In the genomic region with DNA sequence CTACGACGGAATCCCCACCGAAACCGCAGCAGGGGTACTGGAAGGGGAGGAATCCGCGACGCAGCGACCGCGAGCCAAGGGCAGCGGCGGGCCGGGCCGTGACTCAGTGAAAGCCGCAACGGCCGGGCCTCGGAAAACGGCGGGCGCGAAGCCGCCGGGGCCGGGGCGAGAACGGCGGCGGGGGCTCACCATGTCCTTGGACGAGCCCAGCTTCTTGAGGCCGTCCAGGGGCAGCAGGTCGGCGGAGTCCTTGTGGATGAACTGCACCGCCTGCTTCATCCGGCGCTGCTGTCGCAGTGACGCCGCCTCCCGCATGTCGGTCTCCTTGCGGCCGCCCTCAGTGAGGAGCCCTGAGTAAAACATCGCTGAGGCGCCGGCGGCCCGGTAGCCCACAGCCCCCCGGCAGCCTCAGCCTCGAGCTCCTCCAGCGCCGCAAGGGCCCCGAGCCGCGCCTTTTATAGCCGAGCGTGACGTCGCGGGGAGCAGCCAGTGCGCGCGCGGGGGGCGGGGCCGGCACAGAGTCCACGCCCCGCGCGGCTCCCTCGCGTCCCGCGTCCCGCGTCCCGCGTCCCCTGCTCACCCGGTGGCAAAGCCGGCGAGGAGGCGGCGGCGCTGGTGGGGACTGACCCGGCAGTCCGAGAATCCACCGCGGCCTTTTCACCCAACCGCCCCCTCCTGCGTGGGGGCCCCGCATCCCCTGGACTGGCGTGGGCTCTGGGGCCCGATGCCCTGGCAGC, we compare ENCODE assay signal across 1 cellular context.
A peak's percentile ranks its signal among the peaks of the same experiment; 100 is the strongest.
TF ChIP-seq lines count a peak whose summit lies in the region.

A gene (minus strand): TSS at position 429 of the 737 bp plus-strand sequence. CDS start 66 bp downstream, at position 363.

TF ChIP-seq in K562, 482 proteins besides CTCF, POLR2A, EP300 and RAD21 (continued from another document and continues in another):
- TF ChIP-seq, protein P1, sequence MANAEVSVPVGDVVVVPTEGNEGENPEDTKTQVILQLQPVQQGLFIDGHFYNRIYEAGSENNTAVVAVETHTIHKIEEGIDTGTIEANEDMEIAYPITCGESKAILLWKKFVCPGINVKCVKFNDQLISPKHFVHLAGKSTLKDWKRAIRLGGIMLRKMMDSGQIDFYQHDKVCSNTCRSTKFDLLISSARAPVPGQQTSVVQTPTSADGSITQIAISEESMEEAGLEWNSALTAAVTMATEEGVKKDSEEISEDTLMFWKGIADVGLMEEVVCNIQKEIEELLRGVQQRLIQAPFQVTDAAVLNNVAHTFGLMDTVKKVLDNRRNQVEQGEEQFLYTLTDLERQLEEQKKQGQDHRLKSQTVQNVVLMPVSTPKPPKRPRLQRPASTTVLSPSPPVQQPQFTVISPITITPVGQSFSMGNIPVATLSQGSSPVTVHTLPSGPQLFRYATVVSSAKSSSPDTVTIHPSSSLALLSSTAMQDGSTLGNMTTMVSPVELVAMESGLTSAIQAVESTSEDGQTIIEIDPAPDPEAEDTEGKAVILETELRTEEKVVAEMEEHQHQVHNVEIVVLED (CRISPR knock-in tag; IDR thresholded peaks at IDR 0.05), result peak; percentile 41; the same call in 1 of the 2 replicates
- TF ChIP-seq RBBP5 (IDR thresholded peaks at IDR 0.05; ENCODE audit: borderline replicate concordance, insufficient read depth, low read length, poor library complexity, severe bottlenecking), result peak; percentile 75
- TF ChIP-seq MBD2 (IDR thresholded peaks at IDR 0.05; ENCODE audit: borderline replicate concordance, low read depth), result no peak
- TF ChIP-seq MAZ (CRISPR knock-in tag; conservative IDR thresholded peaks at IDR 0.05 in 1 of 2, IDR thresholded peaks at IDR 0.05 in 1 of 2), result peak in 1 of 2 experiments; percentile 78; a peak in 2 of 4 replicates
- peak; percentile 19; the same call in 1 of the 2 replicates for TF ChIP-seq ZNF263 (CRISPR knock-in tag; IDR thresholded peaks at IDR 0.05; ENCODE audit: borderline replicate concordance)
- TF ChIP-seq, protein P2, sequence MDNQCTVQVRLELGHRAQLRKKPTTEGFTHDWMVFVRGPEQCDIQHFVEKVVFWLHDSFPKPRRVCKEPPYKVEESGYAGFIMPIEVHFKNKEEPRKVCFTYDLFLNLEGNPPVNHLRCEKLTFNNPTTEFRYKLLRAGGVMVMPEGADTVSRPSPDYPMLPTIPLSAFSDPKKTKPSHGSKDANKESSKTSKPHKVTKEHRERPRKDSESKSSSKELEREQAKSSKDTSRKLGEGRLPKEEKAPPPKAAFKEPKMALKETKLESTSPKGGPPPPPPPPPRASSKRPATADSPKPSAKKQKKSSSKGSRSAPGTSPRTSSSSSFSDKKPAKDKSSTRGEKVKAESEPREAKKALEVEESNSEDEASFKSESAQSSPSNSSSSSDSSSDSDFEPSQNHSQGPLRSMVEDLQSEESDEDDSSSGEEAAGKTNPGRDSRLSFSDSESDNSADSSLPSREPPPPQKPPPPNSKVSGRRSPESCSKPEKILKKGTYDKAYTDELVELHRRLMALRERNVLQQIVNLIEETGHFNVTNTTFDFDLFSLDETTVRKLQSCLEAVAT (IDR thresholded peaks at IDR 0.05), result peak in 1 of 2 experiments; percentile 24; a peak in 1 of 4 replicates
- no peak for TF ChIP-seq ELF4 (CRISPR knock-in tag; IDR thresholded peaks at IDR 0.05)
- TF ChIP-seq THRAP3 (IDR thresholded peaks at IDR 0.05; ENCODE audit: borderline replicate concordance), result no peak
- TF ChIP-seq CBX8 (IDR thresholded peaks at IDR 0.05; ENCODE audit: borderline replicate concordance, extremely low read depth, low read depth, low read length, poor library complexity, severe bottlenecking), result no peak
- TF ChIP-seq ERF (CRISPR knock-in tag; IDR thresholded peaks at IDR 0.05), result 0 out of 2 replicates have a peak, but pooled peaks have one; percentile 62
- TF ChIP-seq, protein P3, sequence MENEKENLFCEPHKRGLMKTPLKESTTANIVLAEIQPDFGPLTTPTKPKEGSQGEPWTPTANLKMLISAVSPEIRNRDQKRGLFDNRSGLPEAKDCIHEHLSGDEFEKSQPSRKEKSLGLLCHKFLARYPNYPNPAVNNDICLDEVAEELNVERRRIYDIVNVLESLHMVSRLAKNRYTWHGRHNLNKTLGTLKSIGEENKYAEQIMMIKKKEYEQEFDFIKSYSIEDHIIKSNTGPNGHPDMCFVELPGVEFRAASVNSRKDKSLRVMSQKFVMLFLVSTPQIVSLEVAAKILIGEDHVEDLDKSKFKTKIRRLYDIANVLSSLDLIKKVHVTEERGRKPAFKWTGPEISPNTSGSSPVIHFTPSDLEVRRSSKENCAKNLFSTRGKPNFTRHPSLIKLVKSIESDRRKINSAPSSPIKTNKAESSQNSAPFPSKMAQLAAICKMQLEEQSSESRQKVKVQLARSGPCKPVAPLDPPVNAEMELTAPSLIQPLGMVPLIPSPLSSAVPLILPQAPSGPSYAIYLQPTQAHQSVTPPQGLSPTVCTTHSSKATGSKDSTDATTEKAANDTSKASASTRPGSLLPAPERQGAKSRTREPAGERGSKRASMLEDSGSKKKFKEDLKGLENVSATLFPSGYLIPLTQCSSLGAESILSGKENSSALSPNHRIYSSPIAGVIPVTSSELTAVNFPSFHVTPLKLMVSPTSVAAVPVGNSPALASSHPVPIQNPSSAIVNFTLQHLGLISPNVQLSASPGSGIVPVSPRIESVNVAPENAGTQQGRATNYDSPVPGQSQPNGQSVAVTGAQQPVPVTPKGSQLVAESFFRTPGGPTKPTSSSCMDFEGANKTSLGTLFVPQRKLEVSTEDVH (IDR thresholded peaks at IDR 0.05; ENCODE audit: low read depth, partially characterized antibody), result no peak
- TF ChIP-seq POLR2H (tag; IDR thresholded peaks at IDR 0.05; ENCODE audit: low read depth), result peak; percentile 65; the same call in 1 of the 2 replicates
- peak; percentile 73; the same call in 1 of the 2 replicates for TF ChIP-seq ZNF175 (CRISPR knock-in tag; IDR thresholded peaks at IDR 0.05; ENCODE audit: low read depth)
- no peak for TF ChIP-seq ZNF121 (CRISPR knock-in tag; conservative IDR thresholded peaks at IDR 0.05)
- TF ChIP-seq KLF1 (tag; IDR thresholded peaks at IDR 0.05), result peak; percentile 60; the same call in 1 of the 2 replicates
- TF ChIP-seq FUS (optimal IDR thresholded peaks at IDR 0.05; ENCODE audit: low read depth, low read length), result peak; percentile 86
- TF ChIP-seq MTA3 (IDR thresholded peaks at IDR 0.05; ENCODE audit: borderline replicate concordance), result peak; percentile 99
- TF ChIP-seq, protein P4, sequence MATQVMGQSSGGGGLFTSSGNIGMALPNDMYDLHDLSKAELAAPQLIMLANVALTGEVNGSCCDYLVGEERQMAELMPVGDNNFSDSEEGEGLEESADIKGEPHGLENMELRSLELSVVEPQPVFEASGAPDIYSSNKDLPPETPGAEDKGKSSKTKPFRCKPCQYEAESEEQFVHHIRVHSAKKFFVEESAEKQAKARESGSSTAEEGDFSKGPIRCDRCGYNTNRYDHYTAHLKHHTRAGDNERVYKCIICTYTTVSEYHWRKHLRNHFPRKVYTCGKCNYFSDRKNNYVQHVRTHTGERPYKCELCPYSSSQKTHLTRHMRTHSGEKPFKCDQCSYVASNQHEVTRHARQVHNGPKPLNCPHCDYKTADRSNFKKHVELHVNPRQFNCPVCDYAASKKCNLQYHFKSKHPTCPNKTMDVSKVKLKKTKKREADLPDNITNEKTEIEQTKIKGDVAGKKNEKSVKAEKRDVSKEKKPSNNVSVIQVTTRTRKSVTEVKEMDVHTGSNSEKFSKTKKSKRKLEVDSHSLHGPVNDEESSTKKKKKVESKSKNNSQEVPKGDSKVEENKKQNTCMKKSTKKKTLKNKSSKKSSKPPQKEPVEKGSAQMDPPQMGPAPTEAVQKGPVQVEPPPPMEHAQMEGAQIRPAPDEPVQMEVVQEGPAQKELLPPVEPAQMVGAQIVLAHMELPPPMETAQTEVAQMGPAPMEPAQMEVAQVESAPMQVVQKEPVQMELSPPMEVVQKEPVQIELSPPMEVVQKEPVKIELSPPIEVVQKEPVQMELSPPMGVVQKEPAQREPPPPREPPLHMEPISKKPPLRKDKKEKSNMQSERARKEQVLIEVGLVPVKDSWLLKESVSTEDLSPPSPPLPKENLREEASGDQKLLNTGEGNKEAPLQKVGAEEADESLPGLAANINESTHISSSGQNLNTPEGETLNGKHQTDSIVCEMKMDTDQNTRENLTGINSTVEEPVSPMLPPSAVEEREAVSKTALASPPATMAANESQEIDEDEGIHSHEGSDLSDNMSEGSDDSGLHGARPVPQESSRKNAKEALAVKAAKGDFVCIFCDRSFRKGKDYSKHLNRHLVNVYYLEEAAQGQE (CRISPR knock-in tag; IDR thresholded peaks at IDR 0.05; ENCODE audit: low read depth), result peak; percentile 70; the same call in 1 of the 2 replicates
- no peak for TF ChIP-seq ZNF324 (CRISPR knock-in tag; IDR thresholded peaks at IDR 0.05)
- peak; percentile 73 for TF ChIP-seq GABPB1 (CRISPR knock-in tag; IDR thresholded peaks at IDR 0.05)
- TF ChIP-seq, protein P5, sequence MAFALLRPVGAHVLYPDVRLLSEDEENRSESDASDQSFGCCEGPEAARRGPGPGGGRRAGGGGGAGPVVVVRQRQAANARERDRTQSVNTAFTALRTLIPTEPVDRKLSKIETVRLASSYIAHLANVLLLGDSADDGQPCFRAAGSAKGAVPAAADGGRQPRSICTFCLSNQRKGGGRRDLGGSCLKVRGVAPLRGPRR (CRISPR knock-in tag; IDR thresholded peaks at IDR 0.05), result no peak
- TF ChIP-seq MCM7 (IDR thresholded peaks at IDR 0.05), result no peak
- no peak for TF ChIP-seq ZNF785 (CRISPR knock-in tag; IDR thresholded peaks at IDR 0.05)
- TF ChIP-seq, protein P6, sequence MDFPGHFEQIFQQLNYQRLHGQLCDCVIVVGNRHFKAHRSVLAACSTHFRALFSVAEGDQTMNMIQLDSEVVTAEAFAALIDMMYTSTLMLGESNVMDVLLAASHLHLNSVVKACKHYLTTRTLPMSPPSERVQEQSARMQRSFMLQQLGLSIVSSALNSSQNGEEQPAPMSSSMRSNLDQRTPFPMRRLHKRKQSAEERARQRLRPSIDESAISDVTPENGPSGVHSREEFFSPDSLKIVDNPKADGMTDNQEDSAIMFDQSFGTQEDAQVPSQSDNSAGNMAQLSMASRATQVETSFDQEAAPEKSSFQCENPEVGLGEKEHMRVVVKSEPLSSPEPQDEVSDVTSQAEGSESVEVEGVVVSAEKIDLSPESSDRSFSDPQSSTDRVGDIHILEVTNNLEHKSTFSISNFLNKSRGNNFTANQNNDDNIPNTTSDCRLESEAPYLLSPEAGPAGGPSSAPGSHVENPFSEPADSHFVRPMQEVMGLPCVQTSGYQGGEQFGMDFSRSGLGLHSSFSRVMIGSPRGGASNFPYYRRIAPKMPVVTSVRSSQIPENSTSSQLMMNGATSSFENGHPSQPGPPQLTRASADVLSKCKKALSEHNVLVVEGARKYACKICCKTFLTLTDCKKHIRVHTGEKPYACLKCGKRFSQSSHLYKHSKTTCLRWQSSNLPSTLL (IDR thresholded peaks at IDR 0.05), result no peak
- TF ChIP-seq, protein P7, sequence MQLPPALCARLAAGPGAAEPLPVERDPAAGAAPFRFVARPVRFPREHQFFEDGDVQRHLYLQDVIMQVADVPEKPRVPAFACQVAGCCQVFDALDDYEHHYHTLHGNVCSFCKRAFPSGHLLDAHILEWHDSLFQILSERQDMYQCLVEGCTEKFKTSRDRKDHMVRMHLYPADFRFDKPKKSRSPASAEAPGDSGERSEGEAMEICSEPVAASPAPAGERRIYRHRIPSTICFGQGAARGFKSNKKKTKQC (CRISPR knock-in tag; IDR thresholded peaks at IDR 0.05), result peak; percentile 75; the same call in 1 of the 2 replicates
- TF ChIP-seq POLR2G (IDR thresholded peaks at IDR 0.05; ENCODE audit: low read depth, low read length), result peak; percentile 99
- peak; percentile 82 for TF ChIP-seq CREM (IDR thresholded peaks at IDR 0.05; ENCODE audit: low read depth)
- 0 out of 2 replicates have a peak, but pooled peaks have one; percentile 46 for TF ChIP-seq ZNF165 (CRISPR knock-in tag; IDR thresholded peaks at IDR 0.05; ENCODE audit: borderline replicate concordance)
- TF ChIP-seq GTF2E2 (tag; IDR thresholded peaks at IDR 0.05), result peak; percentile 61; the same call in 1 of the 2 replicates
